18 cellular contexts compared by ENCODE assay signal in genomic region chr10:97960269-97960869, GRCh38.
DNase-seq lines count a peak whose midpoint lies in the region; ATAC-seq, FAIRE-seq and TF ChIP-seq lines count a peak whose summit lies in the region.
"Had no signal": no experiment of that assay in that cellular context is flagged by ENCODE, and none has a peak within 500 bp of the region (broad histone marks: within the 10 kb centered on the region; RNA-seq: fewer than 3 reads in every experiment).

No MANE protein-coding gene starts in this region.

- SMC1A ChIA-PET in GM12878 (lab: Charles Lee; ENCODE audit: uncharacterized antibody, unreplicated experiment), result no interaction called here

- CTCF ChIA-PET in SK-N-SH (lab: Yijun Ruan, JAX), result interaction anchor here (0.5 kb wide), 1 partner anchor 202 kb away, joined by 5 read pairs; no protein-coding TSS in a partner anchor
- CTCF ChIA-PET in HEK293 (lab: Yijun Ruan, JAX), result no interaction called here
- CTCF ChIA-PET in GM12878 (lab: Yijun Ruan, JAX), result no interaction called here
- CTCF ChIA-PET in GM10248 (lab: Yijun Ruan, JAX), result no interaction called here

- in situ Hi-C loops in GM12878 (cut with MboI), result no loop called here
- in situ Hi-C loops in brain microvascular endothelial cell (cut with HindIII; ENCODE audit: low pct_ligation_motif_present, low sequenced_read_pairs), result no loop called here

- H4K20me1 ChIP-seq in SK-N-SH (ENCODE audit: insufficient read depth), result no peaks in the 10 kb centered on the region
- H4K20me1 ChIP-seq in GM12878 (ENCODE audit: control insufficient read depth, insufficient read depth), result no peaks in the 10 kb centered on the region
- H4K20me1 ChIP-seq: BLaER1 treated with 17β-estradiol and CSF1 and Interleukin-3, amounts not matched to agents 10 nM and 100 nM had no signal

- no peaks in the 10 kb centered on the region for H3K9me2 ChIP-seq in SK-N-SH

- H2AFZ ChIP-seq in SK-N-SH (ENCODE audit: low read depth) (no peak overlapping the region), GM12878 (ENCODE audit: control insufficient read depth, low read depth, low read length) (no peak overlapping the region)

- H3K4me2 ChIP-seq in SK-N-SH (no peak overlapping the region), GM12878 (ENCODE audit: control insufficient read depth, insufficient read depth) (no peak overlapping the region)
- H3K4me2 ChIP-seq: BLaER1 treated with 17β-estradiol and CSF1 and Interleukin-3, amounts not matched to agents 10 nM and 100 nM had no signal

- no peak for TF ChIP-seq POLR2A in GM12878 (IDR thresholded peaks at IDR 0.05; ENCODE audit: low read depth, low read length)

- H3F3A ChIP-seq in SK-N-SH (replicated peaks; ENCODE audit: insufficient read depth), result no peaks in the 10 kb centered on the region

- no TSS peak for BruUV-seq in GM12878 (replicated peaks; lab: Mats Ljungman, UMichigan)

- H3K36me3 ChIP-seq in SK-N-SH (replicated peaks in 1 of 2; ENCODE audit: control insufficient read depth in 1 of 2, insufficient read depth in 2 of 2, low read length in 1 of 2) (no peaks in the 10 kb centered on the region), HEK293 (ENCODE audit: control insufficient read depth in 2 of 2, insufficient read depth in 1 of 2, low read length in 2 of 2) (no peaks in the 10 kb centered on the region), GM12878 (ENCODE audit: control insufficient read depth in 2 of 2, insufficient read depth in 2 of 2, low read length in 1 of 2) (no peaks in the 10 kb centered on the region), brain microvascular endothelial cell (replicated peaks) (no peaks in the 10 kb centered on the region)
- H3K36me3 ChIP-seq: BLaER1 treated with 17β-estradiol and CSF1 and Interleukin-3, amounts not matched to agents 10 nM and 100 nM; HAP-1 had no signal

- H3K27me3 ChIP-seq in SK-N-SH (ENCODE audit: insufficient read depth) (no peaks in the 10 kb centered on the region), GM12878 (replicated peaks in 1 of 2; ENCODE audit: control insufficient read depth in 2 of 2, insufficient read depth in 2 of 2, low read length in 1 of 2) (no peaks in the 10 kb centered on the region; a peak in 2 of 4 replicates), brain microvascular endothelial cell (replicated peaks) (no peaks in the 10 kb centered on the region)
- H3K27me3 ChIP-seq: BLaER1 treated with 17β-estradiol and CSF1 and Interleukin-3, amounts not matched to agents 10 nM and 100 nM had no signal

- H3K9ac ChIP-seq in SK-N-SH (no peak overlapping the region), GM12878 (ENCODE audit: control insufficient read depth, insufficient read depth, low read length) (no peak overlapping the region)
- H3K9ac ChIP-seq: BLaER1 treated with 17β-estradiol and CSF1 and Interleukin-3, amounts not matched to agents 10 nM and 100 nM had no signal

- H3K4me3 ChIP-seq in SK-N-SH (ENCODE audit: low read depth in 2 of 2, low read length in 1 of 2) (no peak overlapping the region), HEK293 (ENCODE audit: low read depth, low read length) (no peak overlapping the region), GM12878 (no peak overlapping the region), brain microvascular endothelial cell (ENCODE audit: low read depth, low read length) (no peak overlapping the region)
- H3K4me3 ChIP-seq: BLaER1 treated with 17β-estradiol and CSF1 and Interleukin-3, amounts not matched to agents 10 nM and 100 nM; HAP-1 had no signal

- DNase-seq in SK-N-SH (no peak), GM12878 (ENCODE audit: low read depth, low spot score) (no peak), myocyte (ENCODE audit: low read depth) (peak; percentile 9), NCI-H82 (lab: John Stamatoyannopoulos, UW) (no peak), GM10248 (ENCODE audit: extremely low spot score) (no peak), brain microvascular endothelial cell (no peak)
- DNase-seq: Calu3; CD4-positive, alpha-beta T cell; DMS 273 treated with DMSO at 0.1 percent for 48 hours had no signal

- TF ChIP-seq RAD21 in SK-N-SH (IDR thresholded peaks at IDR 0.05; ENCODE audit: low read length), result no peak
- TF ChIP-seq RAD21 in GM12878 (IDR thresholded peaks at IDR 0.05; ENCODE audit: insufficient read depth, low read depth, low read length), result no peak

- TF ChIP-seq EP300 in SK-N-SH (IDR thresholded peaks at IDR 0.05; ENCODE audit: borderline replicate concordance in 1 of 2, low read depth in 1 of 2, low read length in 1 of 2), result no peak
- no peak for TF ChIP-seq EP300 in GM12878 (IDR thresholded peaks at IDR 0.05; ENCODE audit: borderline replicate concordance in 1 of 2, control insufficient read depth in 1 of 2, low read depth in 2 of 2, low read length in 2 of 2)

- H3K4me1 ChIP-seq in SK-N-SH (ENCODE audit: control insufficient read depth in 1 of 2, insufficient read depth in 2 of 2, low read depth in 1 of 2, low read length in 1 of 2) (no peaks in the 10 kb centered on the region; a peak in 1 of 4 replicates), HEK293 (ENCODE audit: control insufficient read depth, insufficient read depth, low read length) (no peaks in the 10 kb centered on the region), GM12878 (ENCODE audit: control insufficient read depth, insufficient read depth, low read length) (no peaks in the 10 kb centered on the region)
- H3K4me1 ChIP-seq: BLaER1 treated with 17β-estradiol and CSF1 and Interleukin-3, amounts not matched to agents 10 nM and 100 nM; HAP-1 had no signal

- POLR2A ChIA-PET in SK-N-SH (lab: Yijun Ruan, JAX) (no interaction called here), HEK293 (lab: Yijun Ruan, JAX) (no interaction called here), GM12878 (lab: Charles Lee) (no interaction called here), GM10248 (lab: Yijun Ruan, JAX) (no interaction called here)

- WGBS in SK-N-SH (ENCODE audit: low lambda C conversion rate), result 13% methylated on average over 3 of the region's 3 CpGs
- WGBS in GM12878 (ENCODE audit: insufficient coverage, insufficient replicate concordance, low lambda C conversion rate, missing lambda C conversion rate), result 3% methylated on average over 3 of the region's 3 CpGs

- no peak for FAIRE-seq in GM12878 (lab: Jason Lieb, UNC)
- FAIRE-seq: GM12892, GM19239, H1 had no signal

- H3K79me2 ChIP-seq in SK-N-SH (ENCODE audit: insufficient read depth) (no peaks in the 10 kb centered on the region), GM12878 (ENCODE audit: control insufficient read depth, insufficient read depth, low read length) (no peaks in the 10 kb centered on the region)

- intact Hi-C loops in GM12878 (cut with micrococcal nuclease; ENCODE audit: unreplicated experiment), result no loop called here

- RAD21 ChIA-PET in GM12878 (lab: Charles Lee; ENCODE audit: unreplicated experiment), result no interaction called here

- ATAC-seq in SK-N-SH treated with all-trans-retinoic acid at 6 μM for 48 hours (no peak), GM12878 (no peak)

- H3K9me3 ChIP-seq in SK-N-SH (no peaks in the 10 kb centered on the region), HEK293 (ENCODE audit: control insufficient read depth, insufficient read depth, low read depth, low read length) (no peaks in the 10 kb centered on the region), GM12878 (replicated peaks; ENCODE audit: control insufficient read depth, insufficient read depth, low read length) (no peaks in the 10 kb centered on the region)
- H3K9me3 ChIP-seq: BLaER1 treated with 17β-estradiol and CSF1 and Interleukin-3, amounts not matched to agents 10 nM and 100 nM; HAP-1 had no signal

- TF ChIP-seq CTCF in SK-N-SH (IDR thresholded peaks at IDR 0.05) (no peak), HEK293 (tag by site-specific recombination; IDR thresholded peaks at IDR 0.05) (no peak), GM12878 (IDR thresholded peaks at IDR 0.05 in 2 of 3, conservative IDR thresholded peaks at IDR 0.05 in 1 of 3; ENCODE audit: control insufficient read depth in 2 of 3, extremely low read depth in 1 of 3, insufficient read depth in 1 of 3, low read depth in 3 of 3, low read length in 3 of 3) (no peak), GM10248 (IDR thresholded peaks at IDR 0.05; ENCODE audit: control extremely low read depth, extremely low read depth, low read depth, missing control alignments) (no peak), brain microvascular endothelial cell (IDR thresholded peaks at IDR 0.05; ENCODE audit: low read depth, low read length, missing control alignments) (no peak)

- no peak overlapping the region for H3K27ac ChIP-seq in SK-N-SH (ENCODE audit: low read depth in 2 of 2, low read length in 1 of 2)
- no peak overlapping the region for H3K27ac ChIP-seq in HEK293 (ENCODE audit: extremely low read depth, low read depth, low read length)
- no peak overlapping the region for H3K27ac ChIP-seq in GM12878 (ENCODE audit: control insufficient read depth, insufficient read depth)
- no peak overlapping the region for H3K27ac ChIP-seq in brain microvascular endothelial cell
- H3K27ac ChIP-seq: 22Rv1; BLaER1 treated with 17β-estradiol and CSF1 and Interleukin-3, amounts not matched to agents 10 nM and 100 nM; HL-60 had no signal

TF ChIP-seq in SK-N-SH treated with all-trans-retinoic acid at 6 μM for 48 hours, 23 proteins besides CTCF, POLR2A, EP300 and RAD21 (continues in another document):
- TF ChIP-seq ZC3H10 (CRISPR knock-in tag; IDR thresholded peaks at IDR 0.05), result no peak

TF ChIP-seq in GM12878, 131 proteins besides CTCF, POLR2A, EP300 and RAD21:
- no peak for TF ChIP-seq MEF2A (IDR thresholded peaks at IDR 0.05; ENCODE audit: insufficient read depth, low read depth, low read length)
- peak; percentile 63; the same call in 1 of the 2 replicates for TF ChIP-seq REST (IDR thresholded peaks at IDR 0.05; ENCODE audit: low read depth, low read length)
TF ChIP-seq in GM12878: peak in this region for 1.
